1 cellular context compared by ENCODE assay signal in genomic region chr6:90297124-90297865, GRCh38.
A peak's percentile ranks its signal among the peaks of the same experiment; 100 is the strongest.
TF ChIP-seq lines count a peak whose summit lies in the region.

No MANE protein-coding gene starts in this region.

TF ChIP-seq in WTC11, 78 proteins besides CTCF, POLR2A, EP300 and RAD21 (continued from another document):
- TF ChIP-seq TCF7 (CRISPR knock-in tag; IDR thresholded peaks at IDR 0.05; ENCODE audit: low read depth): no peak
- peak; percentile 71; the same call in 1 of the 2 replicates for TF ChIP-seq ZBTB21 (CRISPR knock-in tag; IDR thresholded peaks at IDR 0.05; ENCODE audit: borderline replicate concordance)
- TF ChIP-seq, protein P1, sequence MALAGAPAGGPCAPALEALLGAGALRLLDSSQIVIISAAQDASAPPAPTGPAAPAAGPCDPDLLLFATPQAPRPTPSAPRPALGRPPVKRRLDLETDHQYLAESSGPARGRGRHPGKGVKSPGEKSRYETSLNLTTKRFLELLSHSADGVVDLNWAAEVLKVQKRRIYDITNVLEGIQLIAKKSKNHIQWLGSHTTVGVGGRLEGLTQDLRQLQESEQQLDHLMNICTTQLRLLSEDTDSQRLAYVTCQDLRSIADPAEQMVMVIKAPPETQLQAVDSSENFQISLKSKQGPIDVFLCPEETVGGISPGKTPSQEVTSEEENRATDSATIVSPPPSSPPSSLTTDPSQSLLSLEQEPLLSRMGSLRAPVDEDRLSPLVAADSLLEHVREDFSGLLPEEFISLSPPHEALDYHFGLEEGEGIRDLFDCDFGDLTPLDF (CRISPR knock-in tag; IDR thresholded peaks at IDR 0.05): no peak
- TF ChIP-seq IRF1 (CRISPR knock-in tag; IDR thresholded peaks at IDR 0.05): no peak
- no peak for TF ChIP-seq ATF3 (CRISPR knock-in tag; conservative IDR thresholded peaks at IDR 0.05)
- TF ChIP-seq TEAD1 (CRISPR knock-in tag; IDR thresholded peaks at IDR 0.05): no peak
- TF ChIP-seq JUN (CRISPR knock-in tag; IDR thresholded peaks at IDR 0.05): no peak
- TF ChIP-seq, protein P2, sequence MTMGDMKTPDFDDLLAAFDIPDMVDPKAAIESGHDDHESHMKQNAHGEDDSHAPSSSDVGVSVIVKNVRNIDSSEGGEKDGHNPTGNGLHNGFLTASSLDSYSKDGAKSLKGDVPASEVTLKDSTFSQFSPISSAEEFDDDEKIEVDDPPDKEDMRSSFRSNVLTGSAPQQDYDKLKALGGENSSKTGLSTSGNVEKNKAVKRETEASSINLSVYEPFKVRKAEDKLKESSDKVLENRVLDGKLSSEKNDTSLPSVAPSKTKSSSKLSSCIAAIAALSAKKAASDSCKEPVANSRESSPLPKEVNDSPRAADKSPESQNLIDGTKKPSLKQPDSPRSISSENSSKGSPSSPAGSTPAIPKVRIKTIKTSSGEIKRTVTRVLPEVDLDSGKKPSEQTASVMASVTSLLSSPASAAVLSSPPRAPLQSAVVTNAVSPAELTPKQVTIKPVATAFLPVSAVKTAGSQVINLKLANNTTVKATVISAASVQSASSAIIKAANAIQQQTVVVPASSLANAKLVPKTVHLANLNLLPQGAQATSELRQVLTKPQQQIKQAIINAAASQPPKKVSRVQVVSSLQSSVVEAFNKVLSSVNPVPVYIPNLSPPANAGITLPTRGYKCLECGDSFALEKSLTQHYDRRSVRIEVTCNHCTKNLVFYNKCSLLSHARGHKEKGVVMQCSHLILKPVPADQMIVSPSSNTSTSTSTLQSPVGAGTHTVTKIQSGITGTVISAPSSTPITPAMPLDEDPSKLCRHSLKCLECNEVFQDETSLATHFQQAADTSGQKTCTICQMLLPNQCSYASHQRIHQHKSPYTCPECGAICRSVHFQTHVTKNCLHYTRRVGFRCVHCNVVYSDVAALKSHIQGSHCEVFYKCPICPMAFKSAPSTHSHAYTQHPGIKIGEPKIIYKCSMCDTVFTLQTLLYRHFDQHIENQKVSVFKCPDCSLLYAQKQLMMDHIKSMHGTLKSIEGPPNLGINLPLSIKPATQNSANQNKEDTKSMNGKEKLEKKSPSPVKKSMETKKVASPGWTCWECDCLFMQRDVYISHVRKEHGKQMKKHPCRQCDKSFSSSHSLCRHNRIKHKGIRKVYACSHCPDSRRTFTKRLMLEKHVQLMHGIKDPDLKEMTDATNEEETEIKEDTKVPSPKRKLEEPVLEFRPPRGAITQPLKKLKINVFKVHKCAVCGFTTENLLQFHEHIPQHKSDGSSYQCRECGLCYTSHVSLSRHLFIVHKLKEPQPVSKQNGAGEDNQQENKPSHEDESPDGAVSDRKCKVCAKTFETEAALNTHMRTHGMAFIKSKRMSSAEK (CRISPR knock-in tag; IDR thresholded peaks at IDR 0.05; ENCODE audit: borderline replicate concordance): no peak
- TF ChIP-seq, protein P3, sequence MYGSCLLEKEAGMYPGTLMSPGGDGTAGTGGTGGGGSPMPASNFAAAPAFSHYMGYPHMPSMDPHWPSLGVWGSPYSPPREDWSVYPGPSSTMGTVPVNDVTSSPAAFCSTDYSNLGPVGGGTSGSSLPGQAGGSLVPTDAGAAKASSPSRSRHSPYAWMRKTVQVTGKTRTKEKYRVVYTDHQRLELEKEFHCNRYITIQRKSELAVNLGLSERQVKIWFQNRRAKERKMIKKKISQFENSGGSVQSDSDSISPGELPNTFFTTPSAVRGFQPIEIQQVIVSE (CRISPR knock-in tag; IDR thresholded peaks at IDR 0.05; ENCODE audit: borderline replicate concordance): no peak
- no peak for TF ChIP-seq ZNF423 (CRISPR knock-in tag; IDR thresholded peaks at IDR 0.05)
- TF ChIP-seq KAT7 (CRISPR knock-in tag; IDR thresholded peaks at IDR 0.05; ENCODE audit: borderline replicate concordance): no peak
- no peak for TF ChIP-seq ATF6 (CRISPR knock-in tag; IDR thresholded peaks at IDR 0.05)
- 0 out of 2 replicates have a peak, but pooled peaks have one; percentile 5 for TF ChIP-seq FOXP4 (CRISPR knock-in tag; IDR thresholded peaks at IDR 0.05)
- TF ChIP-seq, protein P4, sequence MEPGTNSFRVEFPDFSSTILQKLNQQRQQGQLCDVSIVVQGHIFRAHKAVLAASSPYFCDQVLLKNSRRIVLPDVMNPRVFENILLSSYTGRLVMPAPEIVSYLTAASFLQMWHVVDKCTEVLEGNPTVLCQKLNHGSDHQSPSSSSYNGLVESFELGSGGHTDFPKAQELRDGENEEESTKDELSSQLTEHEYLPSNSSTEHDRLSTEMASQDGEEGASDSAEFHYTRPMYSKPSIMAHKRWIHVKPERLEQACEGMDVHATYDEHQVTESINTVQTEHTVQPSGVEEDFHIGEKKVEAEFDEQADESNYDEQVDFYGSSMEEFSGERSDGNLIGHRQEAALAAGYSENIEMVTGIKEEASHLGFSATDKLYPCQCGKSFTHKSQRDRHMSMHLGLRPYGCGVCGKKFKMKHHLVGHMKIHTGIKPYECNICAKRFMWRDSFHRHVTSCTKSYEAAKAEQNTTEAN (CRISPR knock-in tag; IDR thresholded peaks at IDR 0.05): no peak
